Comparison of ENCODE assay signal across 20 cellular contexts in the genomic region with DNA sequence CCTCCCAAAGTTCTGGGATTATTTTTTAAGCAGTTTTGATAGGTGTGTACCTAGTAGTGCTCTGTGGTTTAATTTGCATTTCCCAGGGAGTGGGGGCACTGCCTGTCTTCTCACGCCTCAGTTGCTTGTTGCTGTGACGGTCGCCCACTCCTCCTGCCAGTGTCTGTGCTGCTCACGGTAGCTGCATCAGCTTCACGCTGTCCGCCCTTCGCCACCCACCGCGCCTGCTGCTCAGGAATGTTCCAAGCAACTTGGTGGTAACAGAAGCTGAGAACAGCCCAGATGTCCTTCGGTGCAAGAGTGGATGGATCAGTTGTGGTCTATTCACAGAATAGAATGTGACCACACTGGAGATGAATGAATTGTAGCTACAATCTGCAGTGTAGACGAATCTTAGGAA. TPM values are rescaled to one million over a fixed set of nuclear protein-coding genes. Genes with fewer than 3 reads are reported as not detected.
DNase-seq lines count a peak whose midpoint lies in the region; ATAC-seq and TF ChIP-seq lines count a peak whose summit lies in the region.
"Had no signal": no experiment of that assay in that cellular context is flagged by ENCODE, and none has a peak within 500 bp of the region (broad histone marks: within the 10 kb centered on the region; RNA-seq: fewer than 3 reads in every experiment).

No MANE protein-coding gene starts in this region.

- POLR2A ChIA-PET in CD4-positive, alpha-beta T cell (lab: Charles Lee) = interaction anchor here (1.0 kb wide), 1 partner anchor 63 kb away, joined by 3 read pairs; the partner anchor contains the start of gene PRPF6
- POLR2A ChIA-PET in CD4-positive, alpha-beta memory T cell (lab: Charles Lee; ENCODE audit: partially characterized antibody) = interaction anchor here (0.8 kb wide), 1 partner anchor 10 kb away, joined by 3 read pairs; no protein-coding TSS in a partner anchor

- no peaks in the 10 kb centered on the region for H3K9me3 Mint-ChIP-seq in CD4-positive, alpha-beta T cell
- peaks cover 3% of the 10 kb centered on the region; the same call in 2 of the 3 replicates for H3K9me3 Mint-ChIP-seq in GM23338
- H3K9me3 Mint-ChIP-seq in CD4-positive, alpha-beta memory T cell = peaks cover 0 to 9% (median 3%) of the 10 kb centered on the region in 8 donors

- TF ChIP-seq EP300 in tibial nerve (IDR thresholded peaks at IDR 0.05) = no peak

- no peaks in the 10 kb centered on the region for H3K27me3 Mint-ChIP-seq in CD4-positive, alpha-beta T cell
- peaks cover 6% of the 10 kb centered on the region for H3K27me3 Mint-ChIP-seq in GM23338 (ENCODE audit: insufficient read depth, low read depth, poor library complexity)
- H3K27me3 Mint-ChIP-seq in CD4-positive, alpha-beta memory T cell = no peaks in the 10 kb centered on the region
- H3K27me3 Mint-ChIP-seq: activated naive CD8-positive, alpha-beta T cell treated with anti-CD3 and anti-CD28 coated beads, Interleukin-2, amount 10 ng/mL, durations not matched to agents 7 days and 5 days had no signal

- H3K27me3 ChIP-seq in CD4-positive, alpha-beta T cell (ENCODE audit: control insufficient read depth, insufficient read depth, low read length) = no peaks in the 10 kb centered on the region
- no peaks in the 10 kb centered on the region for H3K27me3 ChIP-seq in GM23338 (ENCODE audit: insufficient read depth)
- no peaks in the 10 kb centered on the region for H3K27me3 ChIP-seq in dorsolateral prefrontal cortex
- no peaks in the 10 kb centered on the region for H3K27me3 ChIP-seq in tibial nerve
- H3K27me3 ChIP-seq in Karpas-422 (ENCODE audit: low read length) = no peaks in the 10 kb centered on the region
- no peaks in the 10 kb centered on the region for H3K27me3 ChIP-seq in CD4-positive, alpha-beta memory T cell (ENCODE audit: insufficient read depth, low read length)
- H3K27me3 ChIP-seq: esophagus squamous epithelium had no signal

- peak overlapping the region; percentile 22 for H3K27ac Mint-ChIP-seq in CD4-positive, alpha-beta T cell
- 0 out of 2 replicates have a peak overlapping the region, but pooled peaks have one; percentile 44 for H3K27ac Mint-ChIP-seq in GM23338
- H3K27ac Mint-ChIP-seq in CD4-positive, alpha-beta memory T cell = peak overlapping the region in 3 of 7 donors; percentile 12 to 79 (median 68)
- H3K27ac Mint-ChIP-seq: activated naive CD8-positive, alpha-beta T cell treated with anti-CD3 and anti-CD28 coated beads, Interleukin-2, amount 10 ng/mL, durations not matched to agents 7 days and 5 days had no signal

- H3F3A ChIP-seq in GM23338 (replicated peaks; ENCODE audit: low read depth) = no peaks in the 10 kb centered on the region

- H3K79me2 ChIP-seq in GM23338 (replicated peaks; ENCODE audit: insufficient read depth) (peaks cover 47% of the 10 kb centered on the region), Karpas-422 (ENCODE audit: low read length) (peaks cover 62% of the 10 kb centered on the region)

- ATAC-seq in CD4-positive, alpha-beta T cell (ENCODE audit: poor library complexity) = no peak
- ATAC-seq in GM23338 = no peak

- H3K4me2 ChIP-seq in GM23338 (no peak overlapping the region), Karpas-422 (ENCODE audit: low read depth, low read length, poor library complexity, severe bottlenecking) (no peak overlapping the region)

- no peak for DNase-seq in CD4-positive, alpha-beta T cell
- no peak for DNase-seq in GM23338 (ENCODE audit: low spot score)
- peak; percentile 41 to 92 (median 79) for DNase-seq in dorsolateral prefrontal cortex
- DNase-seq in nucleus accumbens (lab: John Stamatoyannopoulos, UW) = peak in 29 of 56 donors; percentile 8 to 84 (median 37)
- DNase-seq in tibial nerve (ENCODE audit: low spot score in 2 of 2) = no peak
- DNase-seq in Karpas-422 = no peak
- DNase-seq in CD4-positive, alpha-beta memory T cell = no peak
- DNase-seq: activated CD4-positive, alpha-beta T cell treated with anti-CD3 and anti-CD28 coated beads, Interleukin-2, amount 50 U/mL, for 48 hours; activated naive CD8-positive, alpha-beta T cell treated with anti-CD3 and anti-CD28 coated beads, Interleukin-2, amount 10 ng/mL, durations not matched to agents 7 days and 5 days; activated T-cell treated with anti-CD3 and anti-CD28 coated beads, Interleukin-2, amount 50 U/mL, for 1 hour; esophagus squamous epithelium; IMR-90; left ventricle myocardium inferior; MM.1S; NCI-H1694; NCI-H226 had no signal

- no peak overlapping the region for H3K4me3 Mint-ChIP-seq in CD4-positive, alpha-beta T cell
- H3K4me3 Mint-ChIP-seq in GM23338 = no peak overlapping the region
- no peak overlapping the region for H3K4me3 Mint-ChIP-seq in CD4-positive, alpha-beta memory T cell
- H3K4me3 Mint-ChIP-seq: activated naive CD8-positive, alpha-beta T cell treated with anti-CD3 and anti-CD28 coated beads, Interleukin-2, amount 10 ng/mL, durations not matched to agents 7 days and 5 days had no signal

- no peak overlapping the region for H2AFZ ChIP-seq in GM23338
- no peak overlapping the region for H2AFZ ChIP-seq in Karpas-422 (ENCODE audit: low read length)
- H2AFZ ChIP-seq: parathyroid adenoma had no signal

- TF ChIP-seq POLR2A in tibial nerve (IDR thresholded peaks at IDR 0.05) = no peak

- intact Hi-C loops in CD4-positive, alpha-beta T cell (cut with DNase I, micrococcal nuclease) = no loop called here
- intact Hi-C loops in dorsolateral prefrontal cortex (cut with DNase I) = no loop called here
- intact Hi-C loops in CD4-positive, alpha-beta memory T cell (cut with micrococcal nuclease) = no loop called here

- no peak overlapping the region for H3K9ac ChIP-seq in Karpas-422 (ENCODE audit: low read length)
- H3K9ac ChIP-seq: parathyroid adenoma had no signal

- H4K20me1 ChIP-seq in GM23338 (replicated peaks; ENCODE audit: insufficient read depth) = peaks cover 5% of the 10 kb centered on the region; the same call in 1 of the 2 replicates
- no peaks in the 10 kb centered on the region for H4K20me1 ChIP-seq in Karpas-422 (ENCODE audit: insufficient read depth, low read depth, low read length)

- peaks cover 5% of the 10 kb centered on the region for H3K4me1 Mint-ChIP-seq in CD4-positive, alpha-beta T cell (ENCODE audit: low read depth)
- H3K4me1 Mint-ChIP-seq in GM23338 = peaks cover 5% of the 10 kb centered on the region
- peaks cover 9 to 23% (median 13%) of the 10 kb centered on the region in 4 donors for H3K4me1 Mint-ChIP-seq in CD4-positive, alpha-beta memory T cell

- no peaks in the 10 kb centered on the region for H3K36me3 ChIP-seq in GM23338 (ENCODE audit: insufficient read depth)
- peaks cover 0 to 36% (median 0%) of the 10 kb centered on the region in 3 donors for H3K36me3 ChIP-seq in tibial nerve
- H3K36me3 ChIP-seq in Karpas-422 (ENCODE audit: insufficient read depth, low read length) = peaks cover 11% of the 10 kb centered on the region
- H3K36me3 ChIP-seq in CD4-positive, alpha-beta memory T cell (ENCODE audit: insufficient read depth, low read length) = peaks cover 7% of the 10 kb centered on the region

- H3K9me2 ChIP-seq in GM23338 (ENCODE audit: insufficient read depth) = no peaks in the 10 kb centered on the region
- no peaks in the 10 kb centered on the region for H3K9me2 ChIP-seq in Karpas-422 (replicated peaks; ENCODE audit: insufficient read depth, low read length)

- CTCF ChIA-PET in CD4-positive, alpha-beta T cell (lab: Charles Lee) = no interaction called here
- CTCF ChIA-PET in CD4-positive, alpha-beta memory T cell (lab: Charles Lee; ENCODE audit: partially characterized antibody) = no interaction called here

- no peak for TF ChIP-seq CTCF in CD4-positive, alpha-beta T cell (IDR thresholded peaks at IDR 0.05)
- no peak for TF ChIP-seq CTCF in GM23338 (conservative IDR thresholded peaks at IDR 0.05; ENCODE audit: low read depth in 2 of 2)
- TF ChIP-seq CTCF in dorsolateral prefrontal cortex (IDR thresholded peaks at IDR 0.05 in 54 of 56, conservative IDR thresholded peaks at IDR 0.05 in 2 of 56; ENCODE audit: low read depth in 1 of 56, partially characterized antibody in 56 of 56) = no peak
- no peak for TF ChIP-seq CTCF in tibial nerve (IDR thresholded peaks at IDR 0.05)

- 76 to 88% methylated on average over 11 of the region's 11 CpGs for WGBS in tibial nerve, 2 donors

- no peaks in the 10 kb centered on the region for H3K4me1 ChIP-seq in GM23338 (ENCODE audit: insufficient read depth)
- H3K4me1 ChIP-seq in tibial nerve = peaks cover 0 to 9% (median 0%) of the 10 kb centered on the region in 4 donors
- no peaks in the 10 kb centered on the region; the same call in 1 of the 2 replicates for H3K4me1 ChIP-seq in Karpas-422 (ENCODE audit: low read length)
- no peaks in the 10 kb centered on the region for H3K4me1 ChIP-seq in CD4-positive, alpha-beta memory T cell (ENCODE audit: insufficient read depth, low read length)
- H3K4me1 ChIP-seq: parathyroid adenoma had no signal

- H3K27ac ChIP-seq in CD4-positive, alpha-beta T cell (ENCODE audit: low read depth, low read length) = no peak overlapping the region
- no peak overlapping the region for H3K27ac ChIP-seq in GM23338 (ENCODE audit: low read depth)
- peak overlapping the region in 22 of 59 donors; percentile 15 to 90 (median 65) for H3K27ac ChIP-seq in dorsolateral prefrontal cortex
- no peak overlapping the region for H3K27ac ChIP-seq in tibial nerve
- no peak overlapping the region for H3K27ac ChIP-seq in Karpas-422 (ENCODE audit: low read length)
- H3K27ac ChIP-seq in CD4-positive, alpha-beta memory T cell (ENCODE audit: low read depth, low read length) = no peak overlapping the region
- H3K27ac ChIP-seq: esophagus squamous epithelium, left ventricle myocardium inferior, parathyroid adenoma had no signal

- peaks cover 41% of the 10 kb centered on the region for H3K36me3 Mint-ChIP-seq in CD4-positive, alpha-beta T cell (ENCODE audit: low read depth)
- peaks cover 26% of the 10 kb centered on the region for H3K36me3 Mint-ChIP-seq in GM23338 (ENCODE audit: low read depth)
- H3K36me3 Mint-ChIP-seq in CD4-positive, alpha-beta memory T cell = peaks cover 23 to 24% of the 10 kb centered on the region in 2 donors

- no peak overlapping the region for H3K4me3 ChIP-seq in GM23338
- no peak overlapping the region for H3K4me3 ChIP-seq in dorsolateral prefrontal cortex
- H3K4me3 ChIP-seq in tibial nerve = no peak overlapping the region
- no peak overlapping the region for H3K4me3 ChIP-seq in Karpas-422 (ENCODE audit: low read length)
- H3K4me3 ChIP-seq in CD4-positive, alpha-beta memory T cell (ENCODE audit: low read length in 2 of 2) = no peak overlapping the region
- H3K4me3 ChIP-seq: esophagus squamous epithelium, left ventricle myocardium inferior had no signal

- H3K9me3 ChIP-seq in CD4-positive, alpha-beta T cell (ENCODE audit: control insufficient read depth, low read length) = no peaks in the 10 kb centered on the region
- H3K9me3 ChIP-seq in tibial nerve = peaks cover 0 to 9% (median 0%) of the 10 kb centered on the region in 4 donors
- 0 out of 2 replicates have a peak, but pooled peaks cover 3% of the 10 kb centered on the region for H3K9me3 ChIP-seq in Karpas-422 (ENCODE audit: low read length)
- no peaks in the 10 kb centered on the region for H3K9me3 ChIP-seq in CD4-positive, alpha-beta memory T cell (ENCODE audit: control insufficient read depth in 1 of 2, low read length in 2 of 2)
- H3K9me3 ChIP-seq: esophagus squamous epithelium had no signal

RNA-seq across cellular contexts. Expression of gene DNAJC5, which starts 22.9 kb away (rescaled TPM):
- 10 to 100 TPM; 21.4 to 22.5 TPM for total RNA-seq in CD4-positive, alpha-beta T cell
- 29.5 and 33.5 TPM in 2 replicates for total RNA-seq in GM23338 (2014; rRNA removed; shearing (Covaris generic))
- 6.9 and 7.1 TPM in 2 replicates for polyA plus RNA-seq in GM23338 (2016; fragmentation: Nextera tagmentation; extraction: Ambion mirVana)
- total RNA-seq in dorsolateral prefrontal cortex (100 to 1,000 TPM in 117 of 120 experiments, 10 to 100 TPM in 3; 69.5 to 175 (median 137) TPM), tibial nerve (10 to 100 TPM; 30.6 to 40.2 (median 32.1) TPM)
- 22.9 and 28.5 TPM in 2 replicates for total RNA-seq in Karpas-422 (2014; rRNA removed; shearing (Covaris generic); ENCODE audit: low replicate concordance)
- total RNA-seq in CD4-positive, alpha-beta memory T cell = 10 to 100 TPM; 53.3 to 54.4 TPM
- 1 to 10 TPM; 4.9 to 9.2 TPM for polyA plus RNA-seq in CD4-positive, alpha-beta memory T cell

RNA-seq across cellular contexts. Expression of gene UCKL1, which starts 38.4 kb away (rescaled TPM):
- total RNA-seq in CD4-positive, alpha-beta T cell = 10 to 100 TPM; 41.3 to 46.1 TPM
- 46.5 and 56.8 TPM in 2 replicates for total RNA-seq in GM23338 (2014; rRNA removed; shearing (Covaris generic))
- polyA plus RNA-seq in GM23338 (2016; fragmentation: Nextera tagmentation; extraction: Ambion mirVana) = 82.5 and 89.3 TPM in 2 replicates
- total RNA-seq in dorsolateral prefrontal cortex = 10 to 100 TPM; 22.1 to 74.1 (median 40.8) TPM
- total RNA-seq in tibial nerve = 10 to 100 TPM; 31.2 to 96.0 (median 50.0) TPM
- total RNA-seq in Karpas-422 (2014; rRNA removed; shearing (Covaris generic); ENCODE audit: low replicate concordance) = 32.3 and 35.3 TPM in 2 replicates
- total RNA-seq in CD4-positive, alpha-beta memory T cell = 10 to 100 TPM; 53.7 to 55.1 TPM
- 10 to 100 TPM; 26.2 to 31.8 TPM for polyA plus RNA-seq in CD4-positive, alpha-beta memory T cell

RNA-seq across cellular contexts. Expression of gene ZNF512B, which starts 51.9 kb away (rescaled TPM):
- total RNA-seq in CD4-positive, alpha-beta T cell = 10 to 100 TPM; 22.0 to 23.3 TPM
- 21.4 and 28.8 TPM in 2 replicates for total RNA-seq in GM23338 (2014; rRNA removed; shearing (Covaris generic))
- polyA plus RNA-seq in GM23338 (2016; fragmentation: Nextera tagmentation; extraction: Ambion mirVana) = 6.0 and 6.1 TPM in 2 replicates
- total RNA-seq in dorsolateral prefrontal cortex (10 to 100 TPM; 18.7 to 37.5 (median 26.3) TPM), tibial nerve (10 to 100 TPM in 2 of 4 donors, 1 to 10 TPM in 2; 8.3 to 18.3 (median 11.7) TPM)
- total RNA-seq in Karpas-422 (2014; rRNA removed; shearing (Covaris generic); ENCODE audit: low replicate concordance) = 4.2 and 9.0 TPM in 2 replicates
- 10 to 100 TPM; 20.7 to 22.0 TPM for total RNA-seq in CD4-positive, alpha-beta memory T cell
- 1 to 10 TPM in 1 of 2 donors, under 1 TPM in 1; 0.20 to 1.7 TPM for polyA plus RNA-seq in CD4-positive, alpha-beta memory T cell

RNA-seq across cellular contexts. Expression of gene TPD52L2, which starts 52.7 kb away (rescaled TPM):
- 10 to 100 TPM; 15.1 to 15.3 TPM for total RNA-seq in CD4-positive, alpha-beta T cell
- total RNA-seq in GM23338 (2014; rRNA removed; shearing (Covaris generic)) = 103 and 104 TPM in 2 replicates
- polyA plus RNA-seq in GM23338 (2016; fragmentation: Nextera tagmentation; extraction: Ambion mirVana) = 39.5 and 40.2 TPM in 2 replicates
- total RNA-seq in dorsolateral prefrontal cortex (100 to 1,000 TPM in 4 of 120 experiments, 10 to 100 TPM in 116; 61.5 to 125 (median 76.3) TPM), tibial nerve (100 to 1,000 TPM; 108 to 122 (median 115) TPM)
- 25.9 and 38.3 TPM in 2 replicates for total RNA-seq in Karpas-422 (2014; rRNA removed; shearing (Covaris generic); ENCODE audit: low replicate concordance)
- 10 to 100 TPM; 44.4 to 44.9 TPM for total RNA-seq in CD4-positive, alpha-beta memory T cell
- polyA plus RNA-seq in CD4-positive, alpha-beta memory T cell = 10 to 100 TPM; 66.4 to 76.1 TPM

RNA-seq across cellular contexts. Expression of gene ABHD16B, which starts 56.5 kb away (rescaled TPM):
- total RNA-seq in CD4-positive, alpha-beta T cell = not detected
- not detected in 2 replicates for total RNA-seq in GM23338 (2014; rRNA removed; shearing (Covaris generic))
- not detected in 2 replicates for polyA plus RNA-seq in GM23338 (2016; fragmentation: Nextera tagmentation; extraction: Ambion mirVana)
- total RNA-seq in dorsolateral prefrontal cortex (under 1 TPM in 1 of 120 experiments, not detected in 119; 0.35 TPM), tibial nerve (not detected)
- total RNA-seq in Karpas-422 (2014; rRNA removed; shearing (Covaris generic); ENCODE audit: low replicate concordance) = not detected in 2 replicates
- total RNA-seq in CD4-positive, alpha-beta memory T cell = not detected
- not detected for polyA plus RNA-seq in CD4-positive, alpha-beta memory T cell
- total RNA-seq: activated naive CD8-positive, alpha-beta T cell treated with anti-CD3 and anti-CD28 coated beads, Interleukin-2, amount 10 ng/mL, durations not matched to agents 7 days and 5 days; cardiac septum; esophagus squamous epithelium; IMR-90; left ventricle myocardium inferior; temporal lobe had no signal
- polyA plus RNA-seq: BJ had no signal

Comparison
In these comparisons a context has a peak if more than half of its experiments do, and no peak if none do; other contexts are left out.
1. DNase-seq: peak in dorsolateral prefrontal cortex (10 of 10) and nucleus accumbens (29 of 56); none in CD4-positive, alpha-beta T cell (0 of 10), GM23338 (single experiment), tibial nerve (0 of 2), Karpas-422 (single experiment) and CD4-positive, alpha-beta memory T cell (0 of 5).